ENCODE assay signal across 18 cellular contexts in the genomic region with DNA sequence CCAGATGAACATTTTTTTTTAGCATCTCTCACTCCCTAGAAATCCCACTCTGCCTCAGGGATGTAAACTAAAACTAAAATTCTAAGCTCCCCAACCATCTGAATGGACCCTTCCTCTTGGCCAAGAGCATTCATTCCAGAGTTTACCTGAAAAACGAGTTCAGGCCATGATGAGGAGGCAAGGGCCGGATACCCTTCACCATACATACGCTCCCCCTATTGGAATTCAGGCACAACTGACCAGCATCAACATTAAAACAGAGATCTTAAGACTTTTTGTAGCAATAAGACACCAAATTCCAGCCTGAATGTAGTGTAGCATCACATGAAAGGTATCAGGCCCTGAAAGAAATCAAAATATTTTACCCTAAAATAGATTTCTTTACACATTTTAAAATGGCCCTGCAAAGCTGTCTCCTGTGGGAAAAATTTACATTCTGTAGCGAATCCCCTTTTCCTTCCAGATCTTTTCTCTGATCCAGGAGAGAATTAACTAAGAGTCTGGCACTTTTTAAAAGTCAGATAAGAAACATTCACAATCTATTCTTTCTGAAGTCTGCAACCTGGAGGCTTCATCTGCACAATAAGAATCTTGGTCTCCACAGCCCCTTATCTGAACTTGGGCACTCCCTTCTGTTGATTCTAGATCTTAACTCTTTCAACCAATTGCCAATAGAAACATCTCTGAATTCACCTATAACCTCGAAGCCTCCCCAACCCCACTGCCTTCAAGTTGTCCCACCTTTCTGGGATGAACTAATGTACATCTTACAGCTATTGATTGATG.
A peak's percentile ranks its signal among the peaks of the same experiment; 100 is the strongest.
DNase-seq lines count a peak whose midpoint lies in the region; ATAC-seq and TF ChIP-seq lines count a peak whose summit lies in the region.
"Had no signal": no experiment of that assay in that cellular context is flagged by ENCODE, and none has a peak within 500 bp of the region (broad histone marks: within the 10 kb centered on the region; RNA-seq: fewer than 3 reads in every experiment).

No MANE protein-coding gene starts in this region.

- no peak for TF ChIP-seq POLR2A in vagina (IDR thresholded peaks at IDR 0.05)

- H3K4me3 Mint-ChIP-seq in mesothelial cell of epicardium, result no peak overlapping the region
- H3K4me3 Mint-ChIP-seq: activated CD4-positive, alpha-beta T cell treated with anti-CD3 and anti-CD28 coated beads for 36 hours; activated naive CD8-positive, alpha-beta T cell; activated T-helper 1 cell treated with anti-CD3 and anti-CD28 coated beads, Interleukin-12 subunit alpha, Interleukin-12 subunit beta, Interleukin-2, Interleukin-4 antibody, amounts not matched to agents 30 ng/mL and 10 ng/mL and 1 ng/mL, durations not matched to agents 14 hours and 24 hours and 36 hours; brain; CD4-positive, alpha-beta T cell had no signal

- H3K9me3 Mint-ChIP-seq in mesothelial cell of epicardium, result peaks cover 9% of the 10 kb centered on the region
- H3K9me3 Mint-ChIP-seq: activated T-helper 1 cell treated with anti-CD3 and anti-CD28 coated beads, Interleukin-12 subunit alpha, Interleukin-12 subunit beta, Interleukin-2, Interleukin-4 antibody, amounts not matched to agents 30 ng/mL and 10 ng/mL and 1 ng/mL, durations not matched to agents 14 hours and 24 hours and 36 hours; CD4-positive, alpha-beta T cell had no signal

- ATAC-seq in foreskin keratinocyte, result no peak
- ATAC-seq in GM19452 (IDR thresholded peaks at IDR 0.05; ENCODE audit: unreplicated experiment), result no peak
- ATAC-seq: activated CD4-positive, alpha-beta T cell treated with anti-CD3 and anti-CD28 coated beads for 36 hours had no signal

- no peak overlapping the region for H3K4me3 ChIP-seq in HUES48 (ENCODE audit: low read depth, low read length)
- H3K4me3 ChIP-seq in astrocyte of the cerebellum (ENCODE audit: low read depth, low read length), result no peak overlapping the region
- no peak overlapping the region for H3K4me3 ChIP-seq in vagina
- H3K4me3 ChIP-seq: SK-N-MC had no signal

- H3K27ac ChIP-seq in HUES48 (ENCODE audit: low read depth, low read length) (peak overlapping the region; percentile 8), foreskin keratinocyte (no peak overlapping the region), vagina (no peak overlapping the region)
- H3K27ac ChIP-seq: KMS-11, SK-N-MC had no signal

- H3K36me3 ChIP-seq in HUES48 (ENCODE audit: control insufficient read depth, insufficient read depth, low read length), result no peaks in the 10 kb centered on the region
- H3K36me3 ChIP-seq in vagina, result no peaks in the 10 kb centered on the region

- H3K27me3 ChIP-seq in HUES48 (ENCODE audit: control insufficient read depth, insufficient read depth, low read length) (no peaks in the 10 kb centered on the region), foreskin keratinocyte (no peaks in the 10 kb centered on the region), vagina (no peaks in the 10 kb centered on the region)

- peak; percentile 35 for TF ChIP-seq CTCF in astrocyte of the cerebellum (IDR thresholded peaks at IDR 0.05; ENCODE audit: low read depth, low read length, missing control alignments)
- TF ChIP-seq CTCF in mesothelial cell of epicardium (IDR thresholded peaks at IDR 0.05; ENCODE audit: unreplicated experiment), result peak; percentile 18
- TF ChIP-seq CTCF in foreskin keratinocyte (conservative IDR thresholded peaks at IDR 0.05), result no peak
- no peak for TF ChIP-seq CTCF in vagina (IDR thresholded peaks at IDR 0.05)

- H3K4me1 ChIP-seq in HUES48 (ENCODE audit: control insufficient read depth, insufficient read depth, low read length) (peaks cover 19% of the 10 kb centered on the region), foreskin keratinocyte (no peaks in the 10 kb centered on the region), vagina (no peaks in the 10 kb centered on the region)

- no peak overlapping the region for H3K9ac ChIP-seq in HUES48 (ENCODE audit: low read depth, low read length)
- H3K9ac ChIP-seq: KMS-11 had no signal

- H3K4me1 Mint-ChIP-seq in mesothelial cell of epicardium, result peaks cover 11% of the 10 kb centered on the region
- H3K4me1 Mint-ChIP-seq: activated CD4-positive, alpha-beta T cell treated with anti-CD3 and anti-CD28 coated beads for 36 hours had no signal

- in situ Hi-C loops in astrocyte of the cerebellum (cut with HindIII; ENCODE audit: low sequenced_read_pairs), result loop anchor here (5.0 to 10.0 kb wide), 2 partner anchors 82 to 350 kb away; no protein-coding TSS in a partner anchor

- intact Hi-C loops in vagina (cut with DNase I), result no loop called here

- H3K27ac Mint-ChIP-seq in mesothelial cell of epicardium, result no peak overlapping the region
- H3K27ac Mint-ChIP-seq: activated CD4-positive, alpha-beta T cell treated with anti-CD3 and anti-CD28 coated beads for 36 hours; activated naive CD8-positive, alpha-beta T cell; activated T-helper 1 cell treated with anti-CD3 and anti-CD28 coated beads, Interleukin-12 subunit alpha, Interleukin-12 subunit beta, Interleukin-2, Interleukin-4 antibody, amounts not matched to agents 30 ng/mL and 10 ng/mL and 1 ng/mL, durations not matched to agents 14 hours and 24 hours and 36 hours; CD4-positive, alpha-beta T cell had no signal

- peak; percentile 60 for DNase-seq in DMS 273 (lab: John Stamatoyannopoulos, UW; ENCODE audit: unreplicated experiment)
- DNase-seq in astrocyte of the cerebellum (ENCODE audit: low read depth), result no peak
- DNase-seq in mesothelial cell of epicardium (ENCODE audit: low spot score in 2 of 2, unreplicated experiment in 2 of 2), result no peak
- DNase-seq in stimulated activated CD4-positive, alpha-beta T cell treated with anti-CD3 and anti-CD28 coated beads, Interleukin-15, amount 100 ng/mL, for 24 hours, result no peak
- no peak for DNase-seq in foreskin keratinocyte
- no peak for DNase-seq in vagina (ENCODE audit: extremely low spot score in 2 of 2)
- DNase-seq: DMS79 treated with DMSO at 0.1 percent for 48 hours, left colon, T-helper 9 cell had no signal

- H3K9me3 ChIP-seq in HUES48 (ENCODE audit: control insufficient read depth, insufficient read depth, low read length) (0 out of 2 replicates have a peak, but pooled peaks cover 3% of the 10 kb centered on the region), vagina (no peaks in the 10 kb centered on the region)

- no peaks in the 10 kb centered on the region for H3K36me3 Mint-ChIP-seq in mesothelial cell of epicardium
- H3K36me3 Mint-ChIP-seq: activated naive CD8-positive, alpha-beta T cell; brain had no signal

- H3K27me3 Mint-ChIP-seq in mesothelial cell of epicardium (ENCODE audit: low read depth), result peaks cover 9% of the 10 kb centered on the region
- H3K27me3 Mint-ChIP-seq: activated CD4-positive, alpha-beta T cell treated with anti-CD3 and anti-CD28 coated beads for 36 hours; activated naive CD8-positive, alpha-beta T cell; CD4-positive, alpha-beta T cell had no signal

Comparison
In these comparisons a context has a peak if more than half of its experiments do, and no peak if none do; other contexts are left out.
1. CTCF ChIP-seq: peak in astrocyte of the cerebellum (single experiment) and mesothelial cell of epicardium (single experiment); none in foreskin keratinocyte (single experiment) and vagina (0 of 3).